8 cellular contexts compared by ENCODE assay signal in the genomic region with DNA sequence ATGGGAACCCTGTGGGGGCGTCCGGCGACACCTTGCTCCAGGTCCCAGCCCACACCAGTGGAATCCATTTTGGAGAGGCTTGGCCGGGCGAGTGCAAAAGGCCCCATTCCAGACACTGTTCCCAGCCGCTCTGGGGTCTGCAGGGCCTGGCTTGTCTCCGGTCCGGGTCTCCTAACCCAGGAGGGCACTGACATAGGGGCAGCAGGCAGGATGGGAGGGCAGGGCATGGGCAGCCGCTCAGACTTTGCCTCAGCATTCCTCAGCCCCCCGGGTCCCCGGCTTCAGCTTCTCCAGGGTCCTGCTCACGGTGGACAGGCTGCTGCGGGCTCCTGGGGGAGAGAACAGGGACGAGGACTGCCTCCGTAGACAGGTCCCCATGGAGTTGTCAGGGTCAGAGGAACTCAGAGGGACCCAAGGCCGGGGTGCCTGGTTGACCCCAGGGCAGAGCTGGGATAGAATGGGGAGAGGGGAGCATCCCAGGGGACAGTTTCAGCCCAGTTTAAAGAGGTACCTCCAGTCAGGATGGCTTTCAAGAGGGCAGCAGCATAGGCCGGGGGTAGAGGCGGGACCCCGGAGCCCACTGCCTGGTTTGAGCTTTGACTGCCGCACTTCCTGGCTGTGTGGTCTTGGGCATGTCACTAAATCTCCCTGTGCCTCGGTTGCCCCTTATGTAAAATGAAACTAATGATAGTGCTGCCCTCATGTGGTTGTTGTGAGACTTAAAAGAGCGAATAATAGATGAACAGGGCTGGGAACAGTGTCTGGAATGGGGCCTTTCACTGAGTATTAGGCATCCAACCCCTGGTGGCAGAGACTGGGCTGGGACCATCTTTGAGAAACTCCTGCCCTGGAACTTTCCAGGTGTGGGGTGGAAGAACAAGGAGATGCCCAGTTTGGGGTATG. TPM values are rescaled to one million over a fixed set of nuclear protein-coding genes. Genes with fewer than 3 reads are reported as not detected.
DNase-seq lines count a peak whose midpoint lies in the region; ATAC-seq and TF ChIP-seq lines count a peak whose summit lies in the region.

No MANE protein-coding gene starts in this region.

- no peak for TF ChIP-seq EP300 in gastroesophageal sphincter (IDR thresholded peaks at IDR 0.05)

- no peak overlapping the region for H3K9ac ChIP-seq in DND-41 (ENCODE audit: low read depth, low read length)

- H3K79me2 ChIP-seq in DND-41 (ENCODE audit: insufficient read depth, low read length): no peaks in the 10 kb centered on the region

- no peak for TF ChIP-seq POLR2A in gastroesophageal sphincter (IDR thresholded peaks at IDR 0.05)

- H3K9me3 ChIP-seq in DND-41 (ENCODE audit: insufficient read depth, low read length, severe bottlenecking): no peaks in the 10 kb centered on the region
- no peaks in the 10 kb centered on the region for H3K9me3 ChIP-seq in gastroesophageal sphincter

- H3K4me3 ChIP-seq in DND-41 (ENCODE audit: low read depth in 1 of 2, low read length in 2 of 2) (no peak overlapping the region), gastroesophageal sphincter (no peak overlapping the region)

- peak; percentile 17 for DNase-seq in DND-41
- peak; percentile 48 for DNase-seq in HT1080 (ENCODE audit: low read depth)
- peak; percentile 41 for DNase-seq in SW480 (ENCODE audit: low spot score)
- peak; percentile 13 for DNase-seq in smooth muscle cell of the brain vasculature (ENCODE audit: low read depth, low spot score)
- DNase-seq in cerebellar nuclear complex (lab: John Stamatoyannopoulos, UW): no peak
- no peak for DNase-seq in activated T-cell treated with anti-CD3 and anti-CD28 coated beads, Interleukin-2, amount 50 U/mL, for 1 hour

- 80 to 95% methylated on average over 1 to 6 of the region's 22 CpGs for WGBS in gastroesophageal sphincter (ENCODE audit: low coverage in 1 of 2), 2 donors

- peak overlapping the region; percentile 6; the same call in 1 of the 2 replicates for H3K4me2 ChIP-seq in DND-41 (ENCODE audit: insufficient read depth, low read length)

- ATAC-seq in DND-41 (ENCODE audit: insufficient read depth, low read depth) (peak; percentile 71), gastroesophageal sphincter (no peak), GM18870 (IDR thresholded peaks at IDR 0.05; ENCODE audit: unreplicated experiment) (no peak)

- H4K20me1 ChIP-seq in DND-41 (ENCODE audit: insufficient read depth, low read length): no peaks in the 10 kb centered on the region

- H2AFZ ChIP-seq in DND-41 (ENCODE audit: low read depth, low read length): no peak overlapping the region

- peaks cover 16% of the 10 kb centered on the region for H3K27me3 ChIP-seq in DND-41 (ENCODE audit: insufficient read depth, low read length, poor library complexity)
- peaks cover 57% of the 10 kb centered on the region for H3K27me3 ChIP-seq in gastroesophageal sphincter

- TF ChIP-seq CTCF in DND-41 (IDR thresholded peaks at IDR 0.05; ENCODE audit: borderline replicate concordance, extremely low read depth, low read length, poor library complexity, severe bottlenecking): peak; percentile 68
- peak in 3 of 4 experiments; percentile 33 to 46 (median 35) for TF ChIP-seq CTCF in gastroesophageal sphincter (IDR thresholded peaks at IDR 0.05)

- H3K27ac ChIP-seq in DND-41 (ENCODE audit: low read length) (no peak overlapping the region), gastroesophageal sphincter (no peak overlapping the region)

- H3K4me1 ChIP-seq in DND-41 (ENCODE audit: insufficient read depth, low read length) (no peaks in the 10 kb centered on the region; the same call in 1 of the 2 replicates), gastroesophageal sphincter (peaks cover 0 to 22% (median 6%) of the 10 kb centered on the region in 3 donors)

- no peaks in the 10 kb centered on the region for H3K36me3 ChIP-seq in DND-41 (ENCODE audit: insufficient read depth, low read length)
- H3K36me3 ChIP-seq in gastroesophageal sphincter: no peaks in the 10 kb centered on the region

RNA-seq across cellular contexts. Expression of a gene that starts 3.7 kb away (rescaled TPM):
- total RNA-seq in HT1080 (2014; rRNA removed; shearing (Covaris generic)): not detected in 2 replicates
- polyA plus RNA-seq in HT1080 (2015; cell fraction: cytosol; rRNA removed): not detected in 2 replicates
- not detected in 2 replicates for polyA plus RNA-seq in HT1080 (2015; cell fraction: nucleus; rRNA removed)
- not detected for total RNA-seq in gastroesophageal sphincter

RNA-seq across cellular contexts. Expression of a gene that starts 56.3 kb away (rescaled TPM):
- total RNA-seq in HT1080 (2014; rRNA removed; shearing (Covaris generic)): 13.0 and 16.9 TPM in 2 replicates
- 13.1 and 13.8 TPM in 2 replicates for polyA plus RNA-seq in HT1080 (2015; cell fraction: cytosol; rRNA removed)
- polyA plus RNA-seq in HT1080 (2015; cell fraction: nucleus; rRNA removed): 27.3 and 34.8 TPM in 2 replicates
- 10 to 100 TPM; 23.0 to 42.1 (median 34.5) TPM for total RNA-seq in gastroesophageal sphincter

RNA-seq across cellular contexts. Expression of a gene that starts 58.1 kb away (rescaled TPM):
- total RNA-seq in HT1080 (2014; rRNA removed; shearing (Covaris generic)): not detected in 2 replicates
- not detected in 2 replicates for polyA plus RNA-seq in HT1080 (2015; cell fraction: cytosol; rRNA removed)
- polyA plus RNA-seq in HT1080 (2015; cell fraction: nucleus; rRNA removed): not detected in 2 replicates
- total RNA-seq in gastroesophageal sphincter: not detected

Comparison
In these comparisons a context has a peak if more than half of its experiments do, and no peak if none do; other contexts are left out.
1. DNase-seq: peak in DND-41 (single experiment), HT1080 (single experiment), SW480 (single experiment) and smooth muscle cell of the brain vasculature (single experiment); none in cerebellar nuclear complex (0 of 2) and activated T-cell treated with anti-CD3 and anti-CD28 coated beads, Interleukin-2, amount 50 U/mL, for 1 hour (single experiment).